ENCODE assay signal across 26 cellular contexts in the genomic region with DNA sequence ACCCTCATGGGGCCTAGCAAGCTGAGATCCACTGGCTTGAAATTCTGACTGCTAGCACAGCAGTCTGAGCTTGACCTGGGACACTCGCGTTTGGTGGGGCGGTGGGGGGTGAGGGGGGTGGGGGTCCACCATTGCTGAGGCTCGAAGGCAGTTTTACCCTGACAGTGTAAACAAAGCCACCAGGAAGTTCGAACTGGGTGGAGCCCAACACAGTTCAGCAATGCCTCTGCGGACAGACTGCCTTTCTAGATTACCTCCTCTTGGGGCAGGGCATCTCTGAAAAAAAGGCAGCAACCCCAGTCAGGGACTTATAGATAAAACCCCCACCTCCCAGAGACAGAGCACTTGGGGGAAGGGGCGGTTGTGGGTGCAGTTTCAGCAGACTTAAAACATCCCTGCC.
"Had no signal": no experiment of that assay in that cellular context is flagged by ENCODE, and none has a peak within 500 bp of the region (broad histone marks: within the 10 kb centered on the region; RNA-seq: fewer than 3 reads in every experiment).

No MANE protein-coding gene starts in this region.

- ATAC-seq: gastroesophageal sphincter; left cardiac atrium; lower lobe of right lung; sciatic nerve; stimulated activated naive B cell treated with anti-CD40 and anti-IgM and Interleukin-4, amounts not matched to agents 10 μg/mL and 1 μg/mL and 100 μg/mL, for 72 hours; stimulated activated naive CD8-positive, alpha-beta T cell treated with anti-CD3 and anti-CD28 coated beads, Interleukin-15, amount 100 ng/mL, for 72 hours; upper lobe of right lung had no signal

- H3K4me3 ChIP-seq: coronary artery, esophagus muscularis mucosa, gastroesophageal sphincter, left ventricle myocardium inferior, lower lobe of right lung, prostate gland, spleen, testis, tibial nerve, upper lobe of right lung, vagina had no signal

- H3K9me3 ChIP-seq: lower lobe of right lung, prostate gland, testis, upper lobe of right lung, vagina had no signal

- DNase-seq: effector CD4-positive, alpha-beta T cell; foreskin fibroblast; glutamatergic neuron; kidney; left cardiac atrium; left ventricle myocardium inferior; lower lobe of right lung; midbrain; naive B cell; occipital lobe; spleen; stimulated activated CD4-positive, alpha-beta T cell treated with anti-CD3 and anti-CD28 coated beads, Interleukin-15, amount 100 ng/mL, for 24 hours; stimulated activated CD4-positive, alpha-beta T cell treated with anti-CD3 and anti-CD28 coated beads, Interleukin-1b, Interleukin-23, amount 100 ng/mL, for 48 hours; stimulated activated CD4-positive, alpha-beta T cell treated with anti-CD3 and anti-CD28 coated beads, Interleukin-4, amount 100 ng/mL, for 24 hours; stimulated activated naive B cell treated with anti-CD40 and anti-IgM and Interleukin-4, amounts not matched to agents 10 μg/mL and 1 μg/mL and 100 μg/mL, for 72 hours; stimulated activated naive CD8-positive, alpha-beta T cell treated with anti-CD3 and anti-CD28 coated beads, Interleukin-15, amount 100 ng/mL, for 72 hours; testis; upper lobe of right lung had no signal

- H3K4me1 ChIP-seq: esophagus muscularis mucosa, gastroesophageal sphincter, left ventricle myocardium inferior, lower lobe of right lung, parathyroid adenoma, prostate gland, spleen, testis, tibial nerve, upper lobe of right lung, vagina had no signal

- H3K9ac ChIP-seq: parathyroid adenoma had no signal

- H3K27me3 ChIP-seq: esophagus muscularis mucosa, gastroesophageal sphincter, testis, tibial nerve, upper lobe of right lung, vagina had no signal

- H3K36me3 ChIP-seq: esophagus muscularis mucosa, gastroesophageal sphincter, left ventricle myocardium inferior, lower lobe of right lung, prostate gland, spleen, tibial nerve, upper lobe of right lung, vagina had no signal
